24 cellular contexts compared by ENCODE assay signal in the genomic region with DNA sequence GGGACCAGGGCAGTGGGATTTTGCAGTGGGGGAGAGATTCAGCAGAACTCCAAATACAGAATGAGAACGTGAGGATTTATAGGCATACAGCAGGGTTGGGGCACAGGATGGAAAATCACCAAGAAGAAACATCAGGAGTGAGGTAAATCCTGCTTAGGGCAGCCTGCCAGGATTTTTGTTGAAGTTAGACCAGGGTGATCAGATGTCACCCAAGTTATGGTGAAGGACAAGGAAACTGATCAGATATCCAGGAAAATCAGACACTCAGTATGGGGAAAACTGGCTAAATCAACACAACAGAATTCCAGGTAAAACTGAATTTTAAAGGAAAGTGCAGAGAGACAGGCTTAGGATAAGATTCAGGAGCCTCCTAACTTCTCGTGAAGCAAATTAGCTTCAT.
DNase-seq lines count a peak whose midpoint lies in the region; ATAC-seq and TF ChIP-seq lines count a peak whose summit lies in the region.
"Had no signal": no experiment of that assay in that cellular context is flagged by ENCODE, and none has a peak within 500 bp of the region (broad histone marks: within the 10 kb centered on the region; RNA-seq: fewer than 3 reads in every experiment).

No MANE protein-coding gene starts in this region.

- 43% methylated on average over 2 of the region's 2 CpGs for WGBS in esophagus muscularis mucosa

- H3K27ac Mint-ChIP-seq in activated naive CD8-positive, alpha-beta T cell = peak overlapping the region; percentile 8
- H3K27ac Mint-ChIP-seq in activated naive CD8-positive, alpha-beta T cell treated with anti-CD3 and anti-CD28 coated beads for 36 hours = no peak overlapping the region
- H3K27ac Mint-ChIP-seq in CD4-positive, CD25-positive, alpha-beta regulatory T cell = peak overlapping the region in 2 of 3 donors; percentile 1 to 5
- H3K27ac Mint-ChIP-seq: CD14-positive monocyte had no signal

- peaks cover 6% of the 10 kb centered on the region for H3K27me3 Mint-ChIP-seq in activated naive CD8-positive, alpha-beta T cell
- H3K27me3 Mint-ChIP-seq in activated naive CD8-positive, alpha-beta T cell treated with anti-CD3 and anti-CD28 coated beads for 36 hours = peaks cover 8% of the 10 kb centered on the region
- H3K27me3 Mint-ChIP-seq in CD4-positive, CD25-positive, alpha-beta regulatory T cell = peaks cover 28% of the 10 kb centered on the region

- TF ChIP-seq CTCF in esophagus muscularis mucosa (IDR thresholded peaks at IDR 0.05) = no peak

- ATAC-seq in CD4-positive, CD25-positive, alpha-beta regulatory T cell (ENCODE audit: low read depth in 2 of 2) = no peak
- ATAC-seq: A549, GM12878 had no signal

- intact Hi-C loops in esophagus muscularis mucosa (cut with DNase I) = no loop called here

- no peaks in the 10 kb centered on the region for H3K36me3 Mint-ChIP-seq in activated naive CD8-positive, alpha-beta T cell
- no peaks in the 10 kb centered on the region for H3K36me3 Mint-ChIP-seq in activated naive CD8-positive, alpha-beta T cell treated with anti-CD3 and anti-CD28 coated beads for 36 hours
- H3K36me3 Mint-ChIP-seq in CD4-positive, CD25-positive, alpha-beta regulatory T cell = no peaks in the 10 kb centered on the region
- H3K36me3 Mint-ChIP-seq: CD14-positive monocyte; CD4-positive, alpha-beta memory T cell had no signal

- DNase-seq in activated naive CD8-positive, alpha-beta T cell treated with anti-CD3 and anti-CD28 coated beads for 36 hours = no peak
- DNase-seq in CD4-positive, CD25-positive, alpha-beta regulatory T cell = no peak
- DNase-seq in esophagus muscularis mucosa (ENCODE audit: extremely low spot score) (peak; percentile 90), SKM-1 (lab: John Stamatoyannopoulos, UW; ENCODE audit: unreplicated experiment) (no peak), NCI-H1694 treated with DMSO at 0.1 percent for 48 hours (lab: John Stamatoyannopoulos, UW) (no peak), SJCRH30 (no peak)
- DNase-seq: ACHN; AML-193; BE2C; CD4-positive, alpha-beta memory T cell; COR-L47; DMS153; EL; GDM1; GM23248; H7; HCEC 1CT had no signal

- H3K9me3 ChIP-seq in CD4-positive, CD25-positive, alpha-beta regulatory T cell (ENCODE audit: control insufficient read depth in 2 of 2, low read length in 2 of 2) = no peaks in the 10 kb centered on the region
- H3K9me3 ChIP-seq in KOPT-K1 (ENCODE audit: insufficient read depth, low read length, poor library complexity, severe bottlenecking) = no peaks in the 10 kb centered on the region
- H3K9me3 ChIP-seq in esophagus muscularis mucosa = no peaks in the 10 kb centered on the region
- no peaks in the 10 kb centered on the region for H3K9me3 ChIP-seq in SJCRH30 (replicated peaks)
- H3K9me3 ChIP-seq: A549; BE2C; BLaER1 treated with 17β-estradiol and CSF1 and Interleukin-3, amounts not matched to agents 10 nM and 100 nM had no signal

- TF ChIP-seq EP300 in esophagus muscularis mucosa (IDR thresholded peaks at IDR 0.05) = no peak

- no peaks in the 10 kb centered on the region for H3K36me3 ChIP-seq in CD4-positive, CD25-positive, alpha-beta regulatory T cell (ENCODE audit: control insufficient read depth, insufficient read depth, low read length)
- H3K36me3 ChIP-seq in KOPT-K1 (ENCODE audit: insufficient read depth, low read length) (peaks cover 21% of the 10 kb centered on the region; the same call in 1 of the 2 replicates), esophagus muscularis mucosa (no peaks in the 10 kb centered on the region), SJCRH30 (no peaks in the 10 kb centered on the region)
- H3K36me3 ChIP-seq: BE2C; BLaER1 treated with 17β-estradiol and CSF1 and Interleukin-3, amounts not matched to agents 10 nM and 100 nM had no signal

- no peak overlapping the region for H3K4me3 ChIP-seq in CD4-positive, CD25-positive, alpha-beta regulatory T cell (ENCODE audit: low read depth, low read length)
- H3K4me3 ChIP-seq in esophagus muscularis mucosa (no peak overlapping the region), SJCRH30 (no peak overlapping the region)
- H3K4me3 ChIP-seq: A549; BLaER1 treated with 17β-estradiol and CSF1 and Interleukin-3, amounts not matched to agents 10 nM and 100 nM; GM12878; GM23248 had no signal

- TF ChIP-seq POLR2A in esophagus muscularis mucosa (IDR thresholded peaks at IDR 0.05; ENCODE audit: low read depth) = no peak

- H3K4me3 Mint-ChIP-seq in activated naive CD8-positive, alpha-beta T cell = no peak overlapping the region
- H3K4me3 Mint-ChIP-seq in activated naive CD8-positive, alpha-beta T cell treated with anti-CD3 and anti-CD28 coated beads for 36 hours = no peak overlapping the region
- no peak overlapping the region for H3K4me3 Mint-ChIP-seq in CD4-positive, CD25-positive, alpha-beta regulatory T cell
- H3K4me3 Mint-ChIP-seq: CD14-positive monocyte; CD4-positive, alpha-beta memory T cell had no signal

- H3K9me3 Mint-ChIP-seq in activated naive CD8-positive, alpha-beta T cell (ENCODE audit: low read depth) = no peaks in the 10 kb centered on the region
- no peaks in the 10 kb centered on the region for H3K9me3 Mint-ChIP-seq in activated naive CD8-positive, alpha-beta T cell treated with anti-CD3 and anti-CD28 coated beads for 36 hours
- no peaks in the 10 kb centered on the region for H3K9me3 Mint-ChIP-seq in CD4-positive, CD25-positive, alpha-beta regulatory T cell

- H3K4me1 Mint-ChIP-seq in activated naive CD8-positive, alpha-beta T cell (ENCODE audit: low read depth) = peaks cover 20% of the 10 kb centered on the region
- peaks cover 10% of the 10 kb centered on the region for H3K4me1 Mint-ChIP-seq in activated naive CD8-positive, alpha-beta T cell treated with anti-CD3 and anti-CD28 coated beads for 36 hours
- peaks cover 0 to 19% (median 8%) of the 10 kb centered on the region in 4 donors for H3K4me1 Mint-ChIP-seq in CD4-positive, CD25-positive, alpha-beta regulatory T cell
- H3K4me1 Mint-ChIP-seq: CD14-positive monocyte had no signal

- no peak overlapping the region for H3K27ac ChIP-seq in CD4-positive, CD25-positive, alpha-beta regulatory T cell (ENCODE audit: insufficient read depth, low read length, poor library complexity, severe bottlenecking)
- H3K27ac ChIP-seq in KOPT-K1 (ENCODE audit: low read depth, low read length, poor library complexity, severe bottlenecking) (peak overlapping the region; percentile 63), esophagus muscularis mucosa (replicated peaks in 1 of 4) (no peak overlapping the region), SJCRH30 (no peak overlapping the region)
- H3K27ac ChIP-seq: 22Rv1; A549; BLaER1 treated with 17β-estradiol and CSF1 and Interleukin-3, amounts not matched to agents 10 nM and 100 nM; GM23248 had no signal

- H3K4me1 ChIP-seq in CD4-positive, CD25-positive, alpha-beta regulatory T cell (ENCODE audit: control insufficient read depth, insufficient read depth, low read length, poor library complexity, severe bottlenecking) = no peaks in the 10 kb centered on the region
- H3K4me1 ChIP-seq in esophagus muscularis mucosa (no peaks in the 10 kb centered on the region), SJCRH30 (no peaks in the 10 kb centered on the region)
- H3K4me1 ChIP-seq: A549, BE2C had no signal

- peaks cover 5% of the 10 kb centered on the region for H3K27me3 ChIP-seq in CD4-positive, CD25-positive, alpha-beta regulatory T cell (ENCODE audit: control insufficient read depth, insufficient read depth, low read length)
- H3K27me3 ChIP-seq in esophagus muscularis mucosa (peaks cover 0 to 67% (median 0%) of the 10 kb centered on the region in 4 donors), SJCRH30 (peaks cover 10% of the 10 kb centered on the region)
